8 cellular contexts compared by ENCODE assay signal in genomic region chr5:132736853-132737833, GRCh38. TPM values are rescaled to one million over a fixed set of nuclear protein-coding genes. Genes with fewer than 3 reads are reported as not detected.
DNase-seq lines count a peak whose midpoint lies in the region; ATAC-seq and TF ChIP-seq lines count a peak whose summit lies in the region.

KIF3A (minus strand) TSS chr5:132737546; CDS start chr5:132737419, 127 bp downstream.

- CTCF ChIA-PET in CD4-positive, alpha-beta T cell (lab: Charles Lee) = interaction anchor here (1.1 to 4.0 kb wide), 3 partner anchors 9 to 74 kb away, joined by 3 to 21 read pairs (median 3); partner anchors contain the start of gene CCNI2
- CTCF ChIA-PET in activated CD4-positive, alpha-beta memory T cell treated with anti-CD3 and anti-CD28 coated beads for 36 hours (lab: Charles Lee) = interaction anchor here (0.6 to 3.3 kb wide), 13 partner anchors 10 to 270 kb away, joined by 3 to 45 read pairs (median 3); partner anchors contain the start of gene CCNI2

- H3K27ac ChIP-seq in CD4-positive, alpha-beta T cell (ENCODE audit: low read depth, low read length) = peak within 1 kb of the TSS; percentile 81
- no peak within 1 kb of the TSS for H3K27ac ChIP-seq in duodenal mucosa (ENCODE audit: low read depth, low read length)

- peak; percentile 32 for TF ChIP-seq CTCF in CD4-positive, alpha-beta T cell (IDR thresholded peaks at IDR 0.05)
- no peak for TF ChIP-seq CTCF in lower leg skin (IDR thresholded peaks at IDR 0.05)

- WGBS in lower leg skin, 2 donors = 1 to 3% methylated on average over 19 to 33 of the region's 81 CpGs

- peaks cover 31% of the 10 kb centered on the region for H3K4me1 Mint-ChIP-seq in CD4-positive, alpha-beta T cell (ENCODE audit: low read depth)
- peaks cover 35% of the 10 kb centered on the region for H3K4me1 Mint-ChIP-seq in activated CD4-positive, alpha-beta memory T cell treated with anti-CD3 and anti-CD28 coated beads for 36 hours (ENCODE audit: low read depth)

- peak within 1 kb of the TSS; percentile 87 to 92 for H3K4me3 ChIP-seq in duodenal mucosa (ENCODE audit: low read depth in 1 of 2, low read length in 2 of 2)
- H3K4me3 ChIP-seq in lower leg skin (ENCODE audit: low read depth, poor library complexity, severe bottlenecking) = peak within 1 kb of the TSS; percentile 62

- H3K27ac Mint-ChIP-seq in CD4-positive, alpha-beta T cell = peak within 1 kb of the TSS; percentile 76
- H3K27ac Mint-ChIP-seq in activated CD4-positive, alpha-beta memory T cell treated with anti-CD3 and anti-CD28 coated beads for 36 hours = peak within 1 kb of the TSS; percentile 78

- peak; percentile 86 for ATAC-seq in CD4-positive, alpha-beta T cell (ENCODE audit: poor library complexity)
- ATAC-seq in GM19438 (IDR thresholded peaks at IDR 0.05; ENCODE audit: low read depth, unreplicated experiment) = peak; percentile 92
- peak; percentile 51 for ATAC-seq in HG03575 (IDR thresholded peaks at IDR 0.05; ENCODE audit: extremely low read depth, insufficient number of reproducible peaks, low FRiP score, unreplicated experiment)

- no peaks in the 10 kb centered on the region for H3K36me3 ChIP-seq in duodenal mucosa (ENCODE audit: control insufficient read depth in 1 of 2, insufficient read depth in 2 of 2, low read length in 2 of 2)

- H3K27me3 Mint-ChIP-seq in CD4-positive, alpha-beta T cell = no peaks in the 10 kb centered on the region
- H3K27me3 Mint-ChIP-seq in activated CD4-positive, alpha-beta memory T cell treated with anti-CD3 and anti-CD28 coated beads for 36 hours = peaks cover 2% of the 10 kb centered on the region

- H3K27me3 ChIP-seq in CD4-positive, alpha-beta T cell (ENCODE audit: control insufficient read depth, insufficient read depth, low read length) = no peaks in the 10 kb centered on the region
- H3K27me3 ChIP-seq in duodenal mucosa (ENCODE audit: control insufficient read depth in 1 of 2, insufficient read depth in 2 of 2, low read length in 2 of 2) = no peaks in the 10 kb centered on the region

- TF ChIP-seq POLR2A in lower leg skin (IDR thresholded peaks at IDR 0.05) = no peak

- peaks cover 16% of the 10 kb centered on the region for H3K36me3 Mint-ChIP-seq in CD4-positive, alpha-beta T cell (ENCODE audit: low read depth)
- peaks cover 6% of the 10 kb centered on the region for H3K36me3 Mint-ChIP-seq in activated CD4-positive, alpha-beta memory T cell treated with anti-CD3 and anti-CD28 coated beads for 36 hours

- DNase-seq in CD4-positive, alpha-beta T cell = peak; percentile 96 to 99 (median 98)
- DNase-seq in NCI-H82 treated with DMSO at 0.1 percent for 48 hours (lab: John Stamatoyannopoulos, UW; ENCODE audit: unreplicated experiment) (peak; percentile 81), lower leg skin (ENCODE audit: low spot score in 2 of 2) (peak; percentile 91 to 99)
- peak; percentile 99 for DNase-seq in activated CD4-positive, alpha-beta memory T cell treated with anti-CD3 and anti-CD28 coated beads for 36 hours
- peak; percentile 98 to 99 for DNase-seq in stimulated activated CD4-positive, alpha-beta T cell treated with anti-CD3 and anti-CD28 coated beads, Interleukin-4, amount 100 ng/mL, for 48 hours (ENCODE audit: low read depth in 2 of 2)

- POLR2A ChIA-PET in CD4-positive, alpha-beta T cell (lab: Charles Lee) = interaction anchor here (0.7 to 3.9 kb wide), 22 partner anchors 10 to 1479 kb away, joined by 3 to 84 read pairs (median 4); partner anchors contain the start of genes CCNI2, HSPA4, IRF1 and RAD50
- POLR2A ChIA-PET in activated CD4-positive, alpha-beta memory T cell treated with anti-CD3 and anti-CD28 coated beads for 36 hours (lab: Charles Lee) = interaction anchor here (0.7 to 1.9 kb wide), 10 partner anchors 10 to 114 kb away, joined by 3 to 16 read pairs (median 3); partner anchors contain the start of genes CCNI2 and SHROOM1

- intact Hi-C loops in CD4-positive, alpha-beta T cell (cut with DNase I, micrococcal nuclease) = loop anchor here in 1 of 2 experiments (5.0 kb wide), 4 partner anchors 130 to 315 kb away; partner anchors contain the start of genes AFF4, GDF9, HSPA4 and RAD50
- intact Hi-C loops in activated CD4-positive, alpha-beta memory T cell treated with anti-CD3 and anti-CD28 coated beads for 36 hours (cut with micrococcal nuclease) = loop anchor here (1.0 to 10.0 kb wide), 10 partner anchors 9 to 1488 kb away; partner anchors contain the start of genes GDF9, PPP2CA, RAD50 and SEPTIN8
- intact Hi-C loops in lower leg skin (cut with DNase I; ENCODE audit: low total_unique reads) = no loop called here

- H3K4me3 Mint-ChIP-seq in CD4-positive, alpha-beta T cell = peak within 1 kb of the TSS; percentile 87
- peak within 1 kb of the TSS; percentile 84 for H3K4me3 Mint-ChIP-seq in activated CD4-positive, alpha-beta memory T cell treated with anti-CD3 and anti-CD28 coated beads for 36 hours

- H3K4me1 ChIP-seq in duodenal mucosa (ENCODE audit: control insufficient read depth in 1 of 2, insufficient read depth in 2 of 2, low read length in 2 of 2) = peaks cover 5 to 12% of the 10 kb centered on the region in 2 donors

- H3K9ac ChIP-seq in duodenal mucosa (ENCODE audit: low read depth in 1 of 2, low read length in 2 of 2) = peak within 1 kb of the TSS; percentile 40 to 61

- H3K9me3 ChIP-seq in CD4-positive, alpha-beta T cell (ENCODE audit: control insufficient read depth, low read length) = no peaks in the 10 kb centered on the region
- H3K9me3 ChIP-seq in duodenal mucosa (ENCODE audit: control insufficient read depth in 1 of 2, low read length in 2 of 2) = no peaks in the 10 kb centered on the region

- H3K9me3 Mint-ChIP-seq in CD4-positive, alpha-beta T cell = no peaks in the 10 kb centered on the region
- H3K9me3 Mint-ChIP-seq in activated CD4-positive, alpha-beta memory T cell treated with anti-CD3 and anti-CD28 coated beads for 36 hours = no peaks in the 10 kb centered on the region

RNA-seq across cellular contexts. Expression of gene KIF3A, which starts in this region (rescaled TPM):
- 10 to 100 TPM; 10.2 to 12.4 TPM for total RNA-seq in CD4-positive, alpha-beta T cell
- total RNA-seq in activated CD4-positive, alpha-beta memory T cell treated with anti-CD3 and anti-CD28 coated beads for 36 hours = 10 to 100 TPM; 12.1 to 16.1 TPM
- 1 to 10 TPM; 4.9 to 7.7 (median 6.3) TPM for total RNA-seq in lower leg skin
